Comparison of ENCODE assay signal across 18 cellular contexts in the genomic region with DNA sequence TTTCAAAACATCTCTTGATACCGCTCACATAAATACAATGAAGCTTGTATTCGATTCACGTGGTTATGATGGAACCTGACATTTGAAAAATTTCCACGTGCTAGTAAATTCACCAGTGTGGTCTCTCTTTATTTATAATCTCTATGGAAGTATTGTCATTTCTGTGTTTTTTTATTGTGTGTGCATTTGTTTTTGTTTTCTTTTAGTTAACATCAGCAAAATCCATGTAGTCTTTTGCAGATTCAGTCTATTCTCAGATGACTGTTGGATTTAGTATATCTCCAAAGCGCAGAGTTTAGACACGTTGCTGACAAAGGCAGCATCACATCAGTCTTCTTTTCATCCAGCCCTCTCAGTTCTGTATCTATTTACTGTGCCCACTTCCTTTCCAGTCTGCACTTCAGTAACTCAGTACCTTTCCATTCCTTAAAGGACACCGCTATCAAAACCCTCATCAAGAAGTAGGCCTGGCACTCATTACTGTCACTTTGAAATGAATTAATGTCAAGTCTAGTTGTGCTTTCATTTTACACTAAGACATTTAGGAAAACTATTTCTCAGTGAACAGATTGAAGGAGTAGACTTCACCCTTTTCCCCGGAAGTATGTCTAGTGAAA.
DNase-seq lines count a peak whose midpoint lies in the region; ATAC-seq and TF ChIP-seq lines count a peak whose summit lies in the region.
"Had no signal": no experiment of that assay in that cellular context is flagged by ENCODE, and none has a peak within 500 bp of the region (broad histone marks: within the 10 kb centered on the region; RNA-seq: fewer than 3 reads in every experiment).

No MANE protein-coding gene starts in this region.

- 0 out of 3 replicates have a peak overlapping the region, but pooled peaks have one; percentile 73 for H2BK15ac ChIP-seq in IMR-90 (ENCODE audit: low read depth, low read length)

- H3K27ac ChIP-seq in IMR-90 (ENCODE audit: insufficient read depth, low read length) = no peak overlapping the region
- H3K27ac ChIP-seq in fibroblast of lung (ENCODE audit: insufficient read depth, low read length) = peak overlapping the region; percentile 22
- peak overlapping the region; percentile 87 for H3K27ac ChIP-seq in osteoblast (ENCODE audit: low read depth, low read length)
- H3K27ac ChIP-seq: BLaER1, KMS-11, RWPE1, SJCRH30 had no signal

- peak overlapping the region; percentile 43; the same call in 1 of the 2 replicates for H4K91ac ChIP-seq in IMR-90 (ENCODE audit: insufficient read depth, low read depth, low read length)

- BruUV-seq in IMR-90 (replicated peaks; lab: Mats Ljungman, UMichigan) = no TSS peak

- peak overlapping the region; percentile 61 for H4K5ac ChIP-seq in IMR-90 (ENCODE audit: low read depth, low read length)

- H3K4ac ChIP-seq in IMR-90 (ENCODE audit: low read depth, low read length) = peak overlapping the region; percentile 63

- dilution Hi-C loops in IMR-90 (cut with HindIII; ENCODE audit: low sequenced_read_pairs, unreplicated experiment) = no loop called here

- no peaks in the 10 kb centered on the region for H3K9me3 ChIP-seq in IMR-90 (ENCODE audit: control insufficient read depth, insufficient read depth, low read length)
- H3K9me3 ChIP-seq in fibroblast of lung (ENCODE audit: control insufficient read depth, insufficient read depth, low read depth, low read length) = no peaks in the 10 kb centered on the region
- no peaks in the 10 kb centered on the region for H3K9me3 ChIP-seq in osteoblast (ENCODE audit: low read depth, low read length)
- H3K9me3 ChIP-seq: BLaER1, SJCRH30 had no signal

- H2BK20ac ChIP-seq in IMR-90 (ENCODE audit: low read depth, low read length) = peak overlapping the region; percentile 89

- peak overlapping the region; percentile 43 for H2BK5ac ChIP-seq in IMR-90 (ENCODE audit: low read depth, low read length, poor library complexity, severe bottlenecking)

- CTCF ChIA-PET in IMR-90 (lab: Yijun Ruan, JAX) = no interaction called here

- POLR2A ChIA-PET in IMR-90 (lab: Charles Lee; ENCODE audit: unreplicated experiment) = no interaction called here

- H3K4me1 ChIP-seq in IMR-90 (ENCODE audit: control insufficient read depth, insufficient read depth, low read length) = peaks cover 15% of the 10 kb centered on the region
- peaks cover 20% of the 10 kb centered on the region for H3K4me1 ChIP-seq in fibroblast of lung (ENCODE audit: control insufficient read depth, extremely low read depth, insufficient read depth, low read length)
- peaks cover 73% of the 10 kb centered on the region for H3K4me1 ChIP-seq in osteoblast (ENCODE audit: insufficient read depth, low read length)

- no peak overlapping the region for H2AFZ ChIP-seq in IMR-90 (replicated peaks; ENCODE audit: low read length, poor library complexity)
- peak overlapping the region; percentile 40 for H2AFZ ChIP-seq in fibroblast of lung (ENCODE audit: low read length)
- H2AFZ ChIP-seq in osteoblast (ENCODE audit: low read length) = peak overlapping the region; percentile 73

- H3K18ac ChIP-seq in IMR-90 (ENCODE audit: low read depth, low read length) = peak overlapping the region; percentile 88

- H3K79me1 ChIP-seq in IMR-90 (ENCODE audit: low read depth in 1 of 2, low read length in 2 of 2) = no peaks in the 10 kb centered on the region

- TF ChIP-seq RAD21 in IMR-90 (IDR thresholded peaks at IDR 0.05; ENCODE audit: low read length) = no peak

- ATAC-seq in IMR-90 (ENCODE audit: low read depth) (no peak), HG03565 (IDR thresholded peaks at IDR 0.05; ENCODE audit: unreplicated experiment) (no peak)
- ATAC-seq: HCT116 had no signal

- H4K8ac ChIP-seq in IMR-90 (ENCODE audit: low read depth in 2 of 2, low read length in 2 of 2) = peak overlapping the region; percentile 55 to 63

- TF ChIP-seq POLR2A in IMR-90 (IDR thresholded peaks at IDR 0.05; ENCODE audit: low read depth, low read length) = no peak

- 60% methylated on average over 1 of the region's 8 CpGs; no CpG with 5 or more reads in 1 of the 2 experiments for WGBS in IMR-90 (ENCODE audit: extremely low coverage in 2 of 2, insufficient read length in 1 of 2), 2 experiments

- H3K4me3 ChIP-seq in IMR-90 (ENCODE audit: insufficient read depth, low read depth, low read length) = no peak overlapping the region
- no peak overlapping the region for H3K4me3 ChIP-seq in fibroblast of lung (replicated peaks in 1 of 4; ENCODE audit: control extremely low read depth in 1 of 4, insufficient read depth in 1 of 4, low read depth in 3 of 4, low read length in 4 of 4)
- peak overlapping the region; percentile 53 for H3K4me3 ChIP-seq in osteoblast (ENCODE audit: insufficient read depth, low read length)
- H3K4me3 ChIP-seq: BLaER1, SJCRH30 had no signal

- in situ Hi-C loops in IMR-90 (cut with MboI; ENCODE audit: low sequenced_read_pairs) = no loop called here

- H4K20me1 ChIP-seq in IMR-90 (ENCODE audit: insufficient read depth, low read length) (no peaks in the 10 kb centered on the region), fibroblast of lung (ENCODE audit: control insufficient read depth, extremely low read depth, insufficient read depth, low read length) (no peaks in the 10 kb centered on the region), osteoblast (ENCODE audit: insufficient read depth, low read length) (no peaks in the 10 kb centered on the region)
- H4K20me1 ChIP-seq: BLaER1 had no signal

- H3K79me2 ChIP-seq in fibroblast of lung (ENCODE audit: control insufficient read depth, insufficient read depth, low read length) (no peaks in the 10 kb centered on the region), osteoblast (ENCODE audit: insufficient read depth, low read length) (peaks cover 39% of the 10 kb centered on the region)

- peak overlapping the region; percentile 29; the same call in 1 of the 2 replicates for H3K23ac ChIP-seq in IMR-90 (ENCODE audit: low read depth, low read length)

- H3K14ac ChIP-seq in IMR-90 (replicated peaks; ENCODE audit: low read depth, low read length) = peak overlapping the region; percentile 64; the same call in 1 of the 2 replicates

- H3K36me3 ChIP-seq in IMR-90 (ENCODE audit: control insufficient read depth, insufficient read depth, low read length) (no peaks in the 10 kb centered on the region), fibroblast of lung (ENCODE audit: control insufficient read depth, insufficient read depth, low read length) (no peaks in the 10 kb centered on the region), osteoblast (ENCODE audit: insufficient read depth, low read length) (no peaks in the 10 kb centered on the region)
- H3K36me3 ChIP-seq: BLaER1, SJCRH30 had no signal

- no peak overlapping the region for H3K56ac ChIP-seq in IMR-90 (ENCODE audit: extremely low read depth, insufficient read depth, low read length)

- DNase-seq in DMS114 treated with DMSO at 0.1 percent for 48 hours (lab: John Stamatoyannopoulos, UW; ENCODE audit: unreplicated experiment) = peak; percentile 76
- no peak for DNase-seq in IMR-90
- DNase-seq in fibroblast of lung (ENCODE audit: low read depth in 2 of 2) = no peak
- DNase-seq in osteoblast (ENCODE audit: insufficient read length, low spot score, missing footprints) = no peak
- DNase-seq in stimulated activated CD4-positive, alpha-beta T cell treated with anti-CD3 and anti-CD28 coated beads, Interleukin-12 subunit alpha, Interleukin-12 subunit beta, amount 100 ng/mL, for 4 hours = no peak
- no peak for DNase-seq in dermis blood vessel endothelial cell
- DNase-seq: NCI-H1092 treated with DMSO at 0.1 percent for 48 hours; NCI-H1694; NCI-H2107; NCI-H526 treated with DMSO at 0.1 percent for 48 hours; NK-92 treated with Interleukin-12 subunit alpha and Interleukin-12 subunit beta, amount 100 ng/mL, for 24 hours; OCI-M1; SJCRH30 had no signal

- H3K4me2 ChIP-seq in IMR-90 (ENCODE audit: low read depth, low read length) (peak overlapping the region; percentile 48), fibroblast of lung (ENCODE audit: extremely low read depth, insufficient read depth, low read length) (peak overlapping the region; percentile 57), osteoblast (ENCODE audit: insufficient read depth, low read length) (peak overlapping the region; percentile 76)
- H3K4me2 ChIP-seq: BLaER1, KMS-11 had no signal

- H2AK5ac ChIP-seq in IMR-90 (ENCODE audit: low read depth, low read length) = peak overlapping the region; percentile 31; the same call in 1 of the 2 replicates

- H3K9me1 ChIP-seq in IMR-90 (ENCODE audit: insufficient read depth, low read length) = no peaks in the 10 kb centered on the region

- intact Hi-C loops in IMR-90 (cut with micrococcal nuclease) = loop anchor here (10.0 kb wide), 1 partner anchor 728 kb away; no protein-coding TSS in a partner anchor

- TF ChIP-seq CTCF in IMR-90 (conservative IDR thresholded peaks at IDR 0.05; ENCODE audit: low read depth, low read length) = no peak
- no peak for TF ChIP-seq CTCF in fibroblast of lung (conservative IDR thresholded peaks at IDR 0.05 in 1 of 2, IDR thresholded peaks at IDR 0.05 in 1 of 2; ENCODE audit: low read depth in 1 of 2, low read length in 2 of 2)
- TF ChIP-seq CTCF in osteoblast (IDR thresholded peaks at IDR 0.05; ENCODE audit: extremely low read depth, low read depth, low read length) = no peak

- H2BK120ac ChIP-seq in IMR-90 (ENCODE audit: low read depth, low read length) = peak overlapping the region; percentile 78

- H3K9ac ChIP-seq in IMR-90 (ENCODE audit: low read depth, low read length) (no peak overlapping the region), fibroblast of lung (ENCODE audit: insufficient read depth, low read length) (no peak overlapping the region)
- H3K9ac ChIP-seq: BLaER1, KMS-11 had no signal

- H2AK9ac ChIP-seq in IMR-90 (replicated peaks; ENCODE audit: low read depth, low read length, poor library complexity) = no peak overlapping the region

- no peaks in the 10 kb centered on the region for H3K27me3 ChIP-seq in IMR-90 (ENCODE audit: control insufficient read depth, insufficient read depth, low read length)
- no peaks in the 10 kb centered on the region for H3K27me3 ChIP-seq in fibroblast of lung (ENCODE audit: control insufficient read depth, insufficient read depth, low read length)
- H3K27me3 ChIP-seq in osteoblast (ENCODE audit: insufficient read depth, low read length) = no peaks in the 10 kb centered on the region
- H3K27me3 ChIP-seq: BLaER1, SJCRH30 had no signal

TF ChIP-seq in IMR-90, 13 proteins besides CTCF, POLR2A, EP300 and RAD21:
- no peak for TF ChIP-seq NFE2L2 (IDR thresholded peaks at IDR 0.05; ENCODE audit: low read depth, low read length)
- no peak for TF ChIP-seq FOS (IDR thresholded peaks at IDR 0.05; ENCODE audit: low read depth, low read length)
- TF ChIP-seq, protein P1, sequence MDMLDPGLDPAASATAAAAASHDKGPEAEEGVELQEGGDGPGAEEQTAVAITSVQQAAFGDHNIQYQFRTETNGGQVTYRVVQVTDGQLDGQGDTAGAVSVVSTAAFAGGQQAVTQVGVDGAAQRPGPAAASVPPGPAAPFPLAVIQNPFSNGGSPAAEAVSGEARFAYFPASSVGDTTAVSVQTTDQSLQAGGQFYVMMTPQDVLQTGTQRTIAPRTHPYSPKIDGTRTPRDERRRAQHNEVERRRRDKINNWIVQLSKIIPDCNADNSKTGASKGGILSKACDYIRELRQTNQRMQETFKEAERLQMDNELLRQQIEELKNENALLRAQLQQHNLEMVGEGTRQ (IDR thresholded peaks at IDR 0.05; ENCODE audit: low read depth, low read length) = no peak
